ENCODE assay signal across 17 cellular contexts in genomic region chr4:137474711-137475301, GRCh38. TPM values are rescaled to one million over a fixed set of nuclear protein-coding genes. Genes with fewer than 3 reads are reported as not detected.
DNase-seq lines count a peak whose midpoint lies in the region; ATAC-seq, FAIRE-seq and TF ChIP-seq lines count a peak whose summit lies in the region.
"Had no signal": no experiment of that assay in that cellular context is flagged by ENCODE, and none has a peak within 500 bp of the region (broad histone marks: within the 10 kb centered on the region; RNA-seq: fewer than 3 reads in every experiment).

No MANE protein-coding gene starts in this region.

- FAIRE-seq in HepG2 (lab: Jason Lieb, UNC): no peak
- FAIRE-seq: keratinocyte had no signal

- no peak overlapping the region for H2AFZ ChIP-seq in HepG2 (ENCODE audit: low read length)

- no peaks in the 10 kb centered on the region for H3K9me3 ChIP-seq in liver (ENCODE audit: control insufficient read depth in 4 of 4, low read length in 3 of 4)
- H3K9me3 ChIP-seq in HepG2 (ENCODE audit: low read length): no peaks in the 10 kb centered on the region
- H3K9me3 ChIP-seq in CD8-positive, alpha-beta memory T cell (ENCODE audit: low read length): no peaks in the 10 kb centered on the region
- H3K9me3 ChIP-seq: esophagus muscularis mucosa, Peyer's patch had no signal

- no peaks in the 10 kb centered on the region for H3K79me2 ChIP-seq in HepG2 (ENCODE audit: insufficient read depth, low read length)
- H3K79me2 ChIP-seq in mesendoderm (ENCODE audit: control insufficient read depth, insufficient read depth, low read length): no peaks in the 10 kb centered on the region

- POLR2A ChIA-PET in HepG2 (lab: Yijun Ruan, JAX): no interaction called here
- POLR2A ChIA-PET in CD8-positive, alpha-beta memory T cell (lab: Charles Lee): no interaction called here

- H3K27ac ChIP-seq in liver (ENCODE audit: low read depth in 1 of 2, low read length in 2 of 2) (no peak overlapping the region), HepG2 (ENCODE audit: extremely low read length, insufficient read depth, low read length) (no peak overlapping the region), mesendoderm (ENCODE audit: low read depth, low read length) (no peak overlapping the region)
- H3K27ac ChIP-seq in CD8-positive, alpha-beta memory T cell (ENCODE audit: low read depth, low read length): no peak overlapping the region
- H3K27ac ChIP-seq: BLaER1 treated with 17β-estradiol and CSF1 and Interleukin-3, amounts not matched to agents 10 nM and 100 nM; esophagus muscularis mucosa; Peyer's patch; stomach had no signal

- no peak overlapping the region for H2BK15ac ChIP-seq in mesendoderm (replicated peaks; ENCODE audit: low read depth)

- H3K36me3 ChIP-seq in liver (ENCODE audit: control insufficient read depth in 4 of 4, insufficient read depth in 3 of 4, low read depth in 1 of 4, low read length in 3 of 4) (no peaks in the 10 kb centered on the region), HepG2 (replicated peaks in 1 of 2; ENCODE audit: control insufficient read depth in 1 of 2, insufficient read depth in 2 of 2, low read length in 2 of 2) (no peaks in the 10 kb centered on the region), mesendoderm (ENCODE audit: control insufficient read depth, insufficient read depth, low read length) (no peaks in the 10 kb centered on the region)
- H3K36me3 ChIP-seq in CD8-positive, alpha-beta memory T cell (ENCODE audit: insufficient read depth, low read length): no peaks in the 10 kb centered on the region
- H3K36me3 ChIP-seq: BLaER1 treated with 17β-estradiol and CSF1 and Interleukin-3, amounts not matched to agents 10 nM and 100 nM; esophagus muscularis mucosa; Peyer's patch; stomach had no signal

- intact Hi-C loops in HepG2 (cut with micrococcal nuclease; ENCODE audit: unreplicated experiment): no loop called here

- H3K4me3 ChIP-seq in liver (ENCODE audit: low read depth in 1 of 3, low read length in 3 of 3) (no peak overlapping the region), HepG2 (replicated peaks in 1 of 3; ENCODE audit: insufficient read depth in 1 of 3, low read depth in 2 of 3, low read length in 3 of 3) (no peak overlapping the region), foreskin fibroblast (ENCODE audit: low read depth in 1 of 2, low read length in 2 of 2) (no peak overlapping the region), mesendoderm (ENCODE audit: low read length) (no peak overlapping the region)
- H3K4me3 ChIP-seq in CD8-positive, alpha-beta memory T cell (ENCODE audit: low read length): no peak overlapping the region
- H3K4me3 ChIP-seq: BLaER1 treated with 17β-estradiol and CSF1 and Interleukin-3, amounts not matched to agents 10 nM and 100 nM; esophagus muscularis mucosa; Peyer's patch; stomach had no signal

- no peak overlapping the region for H2BK5ac ChIP-seq in mesendoderm (ENCODE audit: low read length)

- BruUV-seq in HepG2 (replicated peaks; lab: Mats Ljungman, UMichigan): no TSS peak

- peaks cover 0 to 17% (median 10%) of the 10 kb centered on the region in 5 donors for H3K9me3 Mint-ChIP-seq in CD8-positive, alpha-beta memory T cell

- H3K4ac ChIP-seq in mesendoderm (ENCODE audit: low read depth, low read length): no peak overlapping the region

- TF ChIP-seq EP300 in HepG2 (IDR thresholded peaks at IDR 0.05; ENCODE audit: low read depth in 2 of 2, low read length in 2 of 2) (no peak), HepG2 (CRISPR knock-in tag; IDR thresholded peaks at IDR 0.05; ENCODE audit: borderline replicate concordance) (no peak)

- H3K27me3 ChIP-seq in liver (ENCODE audit: control insufficient read depth in 4 of 4, insufficient read depth in 4 of 4, low read length in 3 of 4) (no peaks in the 10 kb centered on the region), HepG2 (ENCODE audit: control insufficient read depth in 1 of 2, insufficient read depth in 2 of 2, low read length in 2 of 2) (no peaks in the 10 kb centered on the region), mesendoderm (ENCODE audit: insufficient read depth, low read length, poor library complexity) (no peaks in the 10 kb centered on the region)
- H3K27me3 ChIP-seq in CD8-positive, alpha-beta memory T cell (ENCODE audit: insufficient read depth, low read length, poor library complexity, severe bottlenecking): no peaks in the 10 kb centered on the region
- H3K27me3 ChIP-seq: BLaER1 treated with 17β-estradiol and CSF1 and Interleukin-3, amounts not matched to agents 10 nM and 100 nM; esophagus muscularis mucosa; Peyer's patch; stomach had no signal

- in situ Hi-C loops in HepG2 (cut with HindIII; ENCODE audit: extremely low pct_ligation_motif_present, low pct_unique_long_range_greater_than_20kb): no loop called here

- no peaks in the 10 kb centered on the region for H3K4me1 ChIP-seq in liver (ENCODE audit: control insufficient read depth in 4 of 4, insufficient read depth in 4 of 4, low read length in 3 of 4)
- no peaks in the 10 kb centered on the region for H3K4me1 ChIP-seq in HepG2 (ENCODE audit: insufficient read depth, low read length)
- no peaks in the 10 kb centered on the region for H3K4me1 ChIP-seq in CD8-positive, alpha-beta memory T cell (ENCODE audit: insufficient read depth, low read length)
- H3K4me1 ChIP-seq in mesendoderm (ENCODE audit: control insufficient read depth, low read depth, low read length): no peaks in the 10 kb centered on the region
- H3K4me1 ChIP-seq: BLaER1 treated with 17β-estradiol and CSF1 and Interleukin-3, amounts not matched to agents 10 nM and 100 nM had no signal

- H3K27me3 Mint-ChIP-seq in CD8-positive, alpha-beta memory T cell: no peaks in the 10 kb centered on the region

- H3K23ac ChIP-seq in mesendoderm (ENCODE audit: low read length): no peak overlapping the region

- TF ChIP-seq CTCF in liver (IDR thresholded peaks at IDR 0.05; ENCODE audit: low read depth, low read length, missing input control): no peak
- TF ChIP-seq CTCF in HepG2 (CRISPR knock-in tag; IDR thresholded peaks at IDR 0.05): no peak
- TF ChIP-seq CTCF in foreskin fibroblast (IDR thresholded peaks at IDR 0.05; ENCODE audit: low read depth, low read length): no peak

- H3K4me1 Mint-ChIP-seq in CD8-positive, alpha-beta memory T cell: no peaks in the 10 kb centered on the region

- no peak overlapping the region for H3K18ac ChIP-seq in mesendoderm (ENCODE audit: low read length)

- CTCF ChIA-PET in HepG2 (lab: Yijun Ruan, JAX; ENCODE audit: low intra/inter-chr PET ratio, low total read pairs): no interaction called here
- CTCF ChIA-PET in CD8-positive, alpha-beta memory T cell (lab: Charles Lee): no interaction called here

- H3K9ac ChIP-seq in liver (ENCODE audit: low read depth in 1 of 2, low read length in 2 of 2) (no peak overlapping the region), HepG2 (ENCODE audit: insufficient read depth, low read depth, low read length) (no peak overlapping the region), mesendoderm (ENCODE audit: low read length) (no peak overlapping the region)
- H3K9ac ChIP-seq: BLaER1 treated with 17β-estradiol and CSF1 and Interleukin-3, amounts not matched to agents 10 nM and 100 nM had no signal

- H3K56ac ChIP-seq in mesendoderm (ENCODE audit: low read length): no peak overlapping the region

- no peak overlapping the region for H4K8ac ChIP-seq in mesendoderm (ENCODE audit: low read depth, low read length)

- TF ChIP-seq POLR2A in HepG2 (IDR thresholded peaks at IDR 0.05; ENCODE audit: insufficient read depth in 1 of 2, low read depth in 2 of 2, low read length in 2 of 2): no peak

- H3K4me3 Mint-ChIP-seq in CD8-positive, alpha-beta memory T cell: no peak overlapping the region

- H3K27ac Mint-ChIP-seq in CD8-positive, alpha-beta memory T cell: no peak overlapping the region

- H3K36me3 Mint-ChIP-seq in CD8-positive, alpha-beta memory T cell: no peaks in the 10 kb centered on the region

- H4K20me1 ChIP-seq in HepG2 (ENCODE audit: insufficient read depth, low read length): no peaks in the 10 kb centered on the region
- H4K20me1 ChIP-seq: BLaER1 treated with 17β-estradiol and CSF1 and Interleukin-3, amounts not matched to agents 10 nM and 100 nM had no signal

- 36% methylated on average over 1 of the region's 1 CpG for WGBS in liver
- whole genome bisulfite sequencing in HepG2 (ENCODE audit: low lambda C conversion rate): 0% methylated on average over 1 of the region's 1 CpG
- no CpG with 5 or more reads among the region's 1 CpG for WGBS in mesendoderm (ENCODE audit: extremely low coverage, insufficient coverage, low lambda C conversion rate)

- H2BK120ac ChIP-seq in mesendoderm (ENCODE audit: low read depth, low read length): no peak overlapping the region

- TF ChIP-seq RAD21 in liver (IDR thresholded peaks at IDR 0.05) (no peak), HepG2 (CRISPR knock-in tag; IDR thresholded peaks at IDR 0.05) (no peak)

- H3K4me2 ChIP-seq in HepG2 (ENCODE audit: low read depth, low read length): no peak overlapping the region
- no peak overlapping the region for H3K4me2 ChIP-seq in mesendoderm (ENCODE audit: low read length)
- H3K4me2 ChIP-seq: BLaER1 treated with 17β-estradiol and CSF1 and Interleukin-3, amounts not matched to agents 10 nM and 100 nM had no signal

- DNase-seq in HepG2 (ENCODE audit: low spot score): no peak
- DNase-seq in RPMI7951 (ENCODE audit: low read depth): peak; percentile 74
- peak; percentile 46 to 83 for DNase-seq in foreskin fibroblast
- DNase-seq in stimulated activated naive CD4-positive, alpha-beta T cell (lab: John Stamatoyannopoulos, UW): no peak
- no peak for DNase-seq in CD8-positive, alpha-beta memory T cell
- no peak for DNase-seq in mesendoderm
- DNase-seq: anterior cingulate cortex; H7; occipital lobe; Peyer's patch; stimulated activated CD4-positive, alpha-beta T cell treated with anti-CD3 and anti-CD28 coated beads, Interleukin-2, amount 100 ng/mL, for 48 hours; stomach had no signal

- H3K79me1 ChIP-seq in mesendoderm (ENCODE audit: low read length): no peaks in the 10 kb centered on the region

- H4K5ac ChIP-seq in mesendoderm (ENCODE audit: low read length): no peak overlapping the region

- ATAC-seq in HepG2 (no peak), GM18519 (IDR thresholded peaks at IDR 0.05; ENCODE audit: low FRiP score, unreplicated experiment) (no peak)

- H2AK5ac ChIP-seq in mesendoderm (ENCODE audit: low read length): no peak overlapping the region

RNA-seq across cellular contexts. Expression of gene PCDH18, which starts 57.5 kb away (rescaled TPM):
- 1 to 10 TPM; 3.6 to 7.7 TPM for total RNA-seq in liver
- polyA plus RNA-seq in liver: under 1 TPM; 0.89 to 0.90 TPM
- total RNA-seq in HepG2 (2016; rRNA removed; fragmentation: Illumina TruSeq; extraction: Trizol): not detected in 2 replicates
- not detected in 2 replicates for total RNA-seq in HepG2 (2016; cell fraction: cytosol; rRNA removed; fragmentation: Illumina TruSeq; extraction: Trizol; ENCODE audit: low read depth)
- not detected in 2 replicates for total RNA-seq in HepG2 (2016; cell fraction: insoluble cytoplasmic fraction; rRNA removed; fragmentation: Illumina TruSeq; extraction: Trizol)
- not detected in 2 replicates for total RNA-seq in HepG2 (2016; cell fraction: membrane; rRNA removed; fragmentation: Illumina TruSeq; extraction: Trizol)
- not detected in 2 replicates for total RNA-seq in HepG2 (2016; cell fraction: nucleus; rRNA removed; fragmentation: Illumina TruSeq; extraction: Trizol)
- polyA plus RNA-seq in HepG2 (2011; rRNA removed): not detected in 2 replicates
- polyA plus RNA-seq in HepG2 (2011; cell fraction: cytosol; rRNA removed): not detected in 2 replicates
- polyA plus RNA-seq in HepG2 (2011; cell fraction: nucleus; rRNA removed): not detected in 2 replicates
- polyA plus RNA-seq in HepG2 (2012): not detected in 2 replicates
- polyA plus RNA-seq in HepG2 (2016; cell fraction: cytosol; fragmentation: Illumina TruSeq; extraction: Trizol; ENCODE audit: low read depth): not detected in 2 replicates
- polyA plus RNA-seq in HepG2 (2016; cell fraction: insoluble cytoplasmic fraction; fragmentation: Illumina TruSeq; extraction: Trizol; ENCODE audit: low read depth): not detected in 2 replicates
- not detected in 2 replicates for polyA plus RNA-seq in HepG2 (2016; cell fraction: membrane; fragmentation: Illumina TruSeq; extraction: Trizol; ENCODE audit: low read depth)
- not detected in 2 replicates for polyA plus RNA-seq in HepG2 (2016; cell fraction: nucleus; fragmentation: Illumina TruSeq; extraction: Trizol; ENCODE audit: insufficient read depth, low read depth)
- not detected in 2 replicates for polyA minus RNA-seq in HepG2 (2011; rRNA and poly(A)+ RNA removed; ENCODE audit: low replicate concordance)
- not detected in 2 replicates for polyA minus RNA-seq in HepG2 (2011; cell fraction: cytosol; rRNA and poly(A)+ RNA removed)
- polyA minus RNA-seq in HepG2 (2011; cell fraction: nucleus; rRNA and poly(A)+ RNA removed): not detected in 2 replicates
- total RNA-seq in RPMI7951 (2014; rRNA removed; shearing (Covaris generic)): 6.8 and 8.9 TPM in 2 replicates
- total RNA-seq in CD8-positive, alpha-beta memory T cell: not detected
- polyA plus RNA-seq in CD8-positive, alpha-beta memory T cell: not detected
- 3.7 TPM for polyA plus RNA-seq in mesendoderm (2013, experiment 1 of 2)
- polyA plus RNA-seq in mesendoderm (2013, experiment 2 of 2): 3.5 TPM

Comparison
In these comparisons a context has a peak if more than half of its experiments do, and no peak if none do; other contexts are left out.
1. DNase-seq: peak in RPMI7951 (single experiment) and foreskin fibroblast (2 of 2); none in HepG2 (single experiment), stimulated activated naive CD4-positive, alpha-beta T cell (0 of 6), CD8-positive, alpha-beta memory T cell (0 of 5) and mesendoderm (single experiment).